Comparison of ENCODE assay signal across 1 cellular context in genomic region chr4:185339941-185340340, GRCh38.
TF ChIP-seq lines count a peak whose summit lies in the region.

No MANE protein-coding gene starts in this region.

TF ChIP-seq in GM12878, 131 proteins besides CTCF, POLR2A, EP300 and RAD21 (continued from another document):
- TF ChIP-seq, protein P1, sequence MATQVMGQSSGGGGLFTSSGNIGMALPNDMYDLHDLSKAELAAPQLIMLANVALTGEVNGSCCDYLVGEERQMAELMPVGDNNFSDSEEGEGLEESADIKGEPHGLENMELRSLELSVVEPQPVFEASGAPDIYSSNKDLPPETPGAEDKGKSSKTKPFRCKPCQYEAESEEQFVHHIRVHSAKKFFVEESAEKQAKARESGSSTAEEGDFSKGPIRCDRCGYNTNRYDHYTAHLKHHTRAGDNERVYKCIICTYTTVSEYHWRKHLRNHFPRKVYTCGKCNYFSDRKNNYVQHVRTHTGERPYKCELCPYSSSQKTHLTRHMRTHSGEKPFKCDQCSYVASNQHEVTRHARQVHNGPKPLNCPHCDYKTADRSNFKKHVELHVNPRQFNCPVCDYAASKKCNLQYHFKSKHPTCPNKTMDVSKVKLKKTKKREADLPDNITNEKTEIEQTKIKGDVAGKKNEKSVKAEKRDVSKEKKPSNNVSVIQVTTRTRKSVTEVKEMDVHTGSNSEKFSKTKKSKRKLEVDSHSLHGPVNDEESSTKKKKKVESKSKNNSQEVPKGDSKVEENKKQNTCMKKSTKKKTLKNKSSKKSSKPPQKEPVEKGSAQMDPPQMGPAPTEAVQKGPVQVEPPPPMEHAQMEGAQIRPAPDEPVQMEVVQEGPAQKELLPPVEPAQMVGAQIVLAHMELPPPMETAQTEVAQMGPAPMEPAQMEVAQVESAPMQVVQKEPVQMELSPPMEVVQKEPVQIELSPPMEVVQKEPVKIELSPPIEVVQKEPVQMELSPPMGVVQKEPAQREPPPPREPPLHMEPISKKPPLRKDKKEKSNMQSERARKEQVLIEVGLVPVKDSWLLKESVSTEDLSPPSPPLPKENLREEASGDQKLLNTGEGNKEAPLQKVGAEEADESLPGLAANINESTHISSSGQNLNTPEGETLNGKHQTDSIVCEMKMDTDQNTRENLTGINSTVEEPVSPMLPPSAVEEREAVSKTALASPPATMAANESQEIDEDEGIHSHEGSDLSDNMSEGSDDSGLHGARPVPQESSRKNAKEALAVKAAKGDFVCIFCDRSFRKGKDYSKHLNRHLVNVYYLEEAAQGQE (IDR thresholded peaks at IDR 0.05; ENCODE audit: low read depth, low read length), result no peak
- no peak for TF ChIP-seq HDAC2 (IDR thresholded peaks at IDR 0.05)
- TF ChIP-seq, protein P2, sequence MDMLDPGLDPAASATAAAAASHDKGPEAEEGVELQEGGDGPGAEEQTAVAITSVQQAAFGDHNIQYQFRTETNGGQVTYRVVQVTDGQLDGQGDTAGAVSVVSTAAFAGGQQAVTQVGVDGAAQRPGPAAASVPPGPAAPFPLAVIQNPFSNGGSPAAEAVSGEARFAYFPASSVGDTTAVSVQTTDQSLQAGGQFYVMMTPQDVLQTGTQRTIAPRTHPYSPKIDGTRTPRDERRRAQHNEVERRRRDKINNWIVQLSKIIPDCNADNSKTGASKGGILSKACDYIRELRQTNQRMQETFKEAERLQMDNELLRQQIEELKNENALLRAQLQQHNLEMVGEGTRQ (IDR thresholded peaks at IDR 0.05; ENCODE audit: borderline replicate concordance, low read depth, low read length), result no peak
- TF ChIP-seq SMC3 (IDR thresholded peaks at IDR 0.05; ENCODE audit: borderline replicate concordance, low read length), result no peak
- TF ChIP-seq, protein P3, sequence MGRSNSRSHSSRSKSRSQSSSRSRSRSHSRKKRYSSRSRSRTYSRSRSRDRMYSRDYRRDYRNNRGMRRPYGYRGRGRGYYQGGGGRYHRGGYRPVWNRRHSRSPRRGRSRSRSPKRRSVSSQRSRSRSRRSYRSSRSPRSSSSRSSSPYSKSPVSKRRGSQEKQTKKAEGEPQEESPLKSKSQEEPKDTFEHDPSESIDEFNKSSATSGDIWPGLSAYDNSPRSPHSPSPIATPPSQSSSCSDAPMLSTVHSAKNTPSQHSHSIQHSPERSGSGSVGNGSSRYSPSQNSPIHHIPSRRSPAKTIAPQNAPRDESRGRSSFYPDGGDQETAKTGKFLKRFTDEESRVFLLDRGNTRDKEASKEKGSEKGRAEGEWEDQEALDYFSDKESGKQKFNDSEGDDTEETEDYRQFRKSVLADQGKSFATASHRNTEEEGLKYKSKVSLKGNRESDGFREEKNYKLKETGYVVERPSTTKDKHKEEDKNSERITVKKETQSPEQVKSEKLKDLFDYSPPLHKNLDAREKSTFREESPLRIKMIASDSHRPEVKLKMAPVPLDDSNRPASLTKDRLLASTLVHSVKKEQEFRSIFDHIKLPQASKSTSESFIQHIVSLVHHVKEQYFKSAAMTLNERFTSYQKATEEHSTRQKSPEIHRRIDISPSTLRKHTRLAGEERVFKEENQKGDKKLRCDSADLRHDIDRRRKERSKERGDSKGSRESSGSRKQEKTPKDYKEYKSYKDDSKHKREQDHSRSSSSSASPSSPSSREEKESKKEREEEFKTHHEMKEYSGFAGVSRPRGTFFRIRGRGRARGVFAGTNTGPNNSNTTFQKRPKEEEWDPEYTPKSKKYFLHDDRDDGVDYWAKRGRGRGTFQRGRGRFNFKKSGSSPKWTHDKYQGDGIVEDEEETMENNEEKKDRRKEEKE (IDR thresholded peaks at IDR 0.05), result no peak
- no peak for TF ChIP-seq HDAC6 (IDR thresholded peaks at IDR 0.05; ENCODE audit: unreplicated experiment)
- TF ChIP-seq ETV6 (conservative IDR thresholded peaks at IDR 0.05 in 1 of 2, IDR thresholded peaks at IDR 0.05 in 1 of 2; ENCODE audit: borderline replicate concordance in 1 of 2, low read depth in 1 of 2), result no peak
- no peak for TF ChIP-seq SUPT20H (IDR thresholded peaks at IDR 0.05; ENCODE audit: borderline replicate concordance, control insufficient read depth, low read depth, low read length)
- no peak for TF ChIP-seq TCF3 (IDR thresholded peaks at IDR 0.05; ENCODE audit: borderline replicate concordance, insufficient read depth, low read depth, low read length)
